8 cellular contexts compared by ENCODE assay signal in the genomic region with DNA sequence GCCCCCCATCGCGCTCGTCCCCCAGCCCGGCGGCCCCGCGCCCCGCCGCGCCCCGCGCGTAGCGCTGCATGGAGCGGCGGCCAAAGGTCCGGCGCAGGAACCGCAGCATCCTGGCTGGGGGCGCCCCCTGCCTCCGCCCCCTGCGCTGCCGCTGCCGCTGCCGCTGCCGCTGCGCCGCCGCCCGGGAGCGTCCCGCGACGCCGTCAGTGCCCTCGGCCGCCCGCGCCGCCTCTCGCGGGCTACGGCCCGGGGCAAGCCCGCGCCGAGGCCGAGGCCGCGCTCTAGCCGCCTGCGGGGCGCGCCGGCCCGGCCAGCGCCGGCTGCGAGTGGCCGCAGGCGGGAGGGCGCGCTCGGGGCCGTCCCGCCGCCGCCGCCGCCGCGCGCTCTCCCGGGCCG. TPM values are rescaled to one million over a fixed set of nuclear protein-coding genes. Genes with fewer than 3 reads are reported as not detected.
DNase-seq lines count a peak whose midpoint lies in the region; ATAC-seq, FAIRE-seq and TF ChIP-seq lines count a peak whose summit lies in the region.

No MANE protein-coding gene starts in this region.

- FAIRE-seq in urothelium cell line (lab: Jason Lieb, UNC): no peak

- no peak overlapping the region for H3K27ac Mint-ChIP-seq in endothelial cell (ENCODE audit: unreplicated experiment)
- H3K27ac Mint-ChIP-seq in effector memory CD8-positive, alpha-beta T cell: no peak overlapping the region

- H3K27me3 Mint-ChIP-seq in endothelial cell (ENCODE audit: unreplicated experiment): peaks cover 20% of the 10 kb centered on the region
- H3K27me3 Mint-ChIP-seq in effector memory CD8-positive, alpha-beta T cell: peaks cover 65 to 84% of the 10 kb centered on the region in 2 donors

- H3K4me1 Mint-ChIP-seq in endothelial cell (ENCODE audit: unreplicated experiment): peaks cover 4% of the 10 kb centered on the region
- peaks cover 4 to 7% of the 10 kb centered on the region in 2 donors for H3K4me1 Mint-ChIP-seq in effector memory CD8-positive, alpha-beta T cell (ENCODE audit: low read depth in 2 of 2)

- DNase-seq in GM06990 (ENCODE audit: extremely low read depth, insufficient read length) (peak; percentile 17), endothelial cell (ENCODE audit: low spot score) (peak; percentile 31), urothelium cell line (ENCODE audit: low spot score) (peak; percentile 28), mesenteric fat pad (ENCODE audit: low spot score) (no peak), HT-29 (ENCODE audit: low spot score) (no peak)
- DNase-seq in effector memory CD8-positive, alpha-beta T cell: no peak

- no peaks in the 10 kb centered on the region for H3K36me3 ChIP-seq in GM06990 (ENCODE audit: control insufficient read depth, insufficient read depth, low read length)

- H3K9me3 Mint-ChIP-seq in endothelial cell (ENCODE audit: unreplicated experiment): no peaks in the 10 kb centered on the region
- peaks cover 2 to 5% of the 10 kb centered on the region in 2 donors for H3K9me3 Mint-ChIP-seq in effector memory CD8-positive, alpha-beta T cell

- no peak for TF ChIP-seq CTCF in GM06990 (IDR thresholded peaks at IDR 0.05; ENCODE audit: insufficient read depth, low read length, poor library complexity, severe bottlenecking)
- no peak for TF ChIP-seq CTCF in endothelial cell (IDR thresholded peaks at IDR 0.05; ENCODE audit: unreplicated experiment)

- H3K4me3 ChIP-seq in GM06990 (replicated peaks; ENCODE audit: low read depth, low read length): no peak overlapping the region; the same call in 1 of the 2 replicates

- no peaks in the 10 kb centered on the region for H3K36me3 Mint-ChIP-seq in endothelial cell (ENCODE audit: low read depth, unreplicated experiment)
- peaks cover 4% of the 10 kb centered on the region for H3K36me3 Mint-ChIP-seq in effector memory CD8-positive, alpha-beta T cell (ENCODE audit: insufficient read depth)

- no peak overlapping the region for H3K4me3 Mint-ChIP-seq in endothelial cell (ENCODE audit: unreplicated experiment)
- no peak overlapping the region for H3K4me3 Mint-ChIP-seq in effector memory CD8-positive, alpha-beta T cell

- ATAC-seq in GM21360 (IDR thresholded peaks at IDR 0.05; ENCODE audit: unreplicated experiment): peak; percentile 39
- peak; percentile 47 for ATAC-seq in HG03432 (IDR thresholded peaks at IDR 0.05; ENCODE audit: unreplicated experiment)
- ATAC-seq in effector memory CD8-positive, alpha-beta T cell (replicated peaks): no peak

- H3K27me3 ChIP-seq in GM06990 (replicated peaks; ENCODE audit: control insufficient read depth, insufficient read depth, low read length): peaks cover 8% of the 10 kb centered on the region

RNA-seq across cellular contexts. Expression of a gene that starts 0.5 kb away (rescaled TPM):
- total RNA-seq in endothelial cell (ENCODE audit: unreplicated experiment) (0.41 TPM), mesenteric fat pad (48.6 TPM)
- 8.2 and 10.1 TPM in 2 replicates for total RNA-seq in HT-29 (2014; rRNA removed; shearing (Covaris generic))

Comparison
In these comparisons a context has a peak if more than half of its experiments do, and no peak if none do; other contexts are left out.
1. DNase-seq: peak in GM06990 (single experiment), endothelial cell (single experiment) and urothelium cell line (single experiment); none in mesenteric fat pad (single experiment), HT-29 (single experiment) and effector memory CD8-positive, alpha-beta T cell (0 of 3).